Comparison of ENCODE assay signal across 24 cellular contexts in the genomic region with DNA sequence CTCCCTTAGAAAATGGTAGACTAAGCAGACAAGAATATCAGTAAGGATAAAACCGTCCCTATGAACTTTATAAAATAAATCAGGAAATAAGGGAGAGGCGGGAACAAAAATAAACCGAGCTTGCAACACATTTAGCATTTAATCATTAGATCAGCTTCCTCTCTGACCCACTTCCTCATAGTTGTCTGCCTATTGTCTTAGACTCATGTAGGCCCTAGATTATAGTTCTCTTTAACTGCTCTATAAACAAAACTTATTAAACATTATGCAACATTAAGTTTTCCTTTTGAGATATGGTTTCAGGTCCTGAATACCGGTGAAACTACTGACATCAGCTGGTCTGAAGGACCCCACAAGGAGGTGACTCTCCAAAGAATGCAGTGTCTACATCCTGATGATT. TPM values are rescaled to one million over a fixed set of nuclear protein-coding genes. Genes with fewer than 3 reads are reported as not detected.
DNase-seq lines count a peak whose midpoint lies in the region; ATAC-seq, FAIRE-seq and TF ChIP-seq lines count a peak whose summit lies in the region.
"Had no signal": no experiment of that assay in that cellular context is flagged by ENCODE, and none has a peak within 500 bp of the region (broad histone marks: within the 10 kb centered on the region; RNA-seq: fewer than 3 reads in every experiment).

No MANE protein-coding gene starts in this region.

- H3K9ac ChIP-seq in endothelial cell of umbilical vein (replicated peaks; ENCODE audit: extremely low read depth, insufficient read depth, low read length) = no peak overlapping the region

- H3K36me3 ChIP-seq in heart left ventricle (no peaks in the 10 kb centered on the region), right atrium auricular region (no peaks in the 10 kb centered on the region), OCI-LY7 (ENCODE audit: insufficient read depth, low read length) (no peaks in the 10 kb centered on the region), endothelial cell of umbilical vein (ENCODE audit: control insufficient read depth in 2 of 2, extremely low read depth in 1 of 2, insufficient read depth in 2 of 2, low read length in 2 of 2) (no peaks in the 10 kb centered on the region), upper lobe of left lung (no peaks in the 10 kb centered on the region)
- H3K36me3 ChIP-seq: esophagus muscularis mucosa, Peyer's patch, WERI-Rb-1 had no signal

- ATAC-seq in heart left ventricle = peak in 3 of 4 donors; percentile 62 to 79 (median 66)
- ATAC-seq in upper lobe of left lung (ENCODE audit: low FRiP score in 2 of 2) = peak; percentile 43 to 68
- ATAC-seq in HG03135 (IDR thresholded peaks at IDR 0.05; ENCODE audit: unreplicated experiment) = no peak
- no peak for ATAC-seq in GM19397 (IDR thresholded peaks at IDR 0.05; ENCODE audit: unreplicated experiment)
- ATAC-seq: A549; stimulated activated naive B cell treated with anti-CD40 and anti-IgM and Interleukin-4, amounts not matched to agents 10 μg/mL and 1 μg/mL and 100 μg/mL, for 72 hours had no signal

- TF ChIP-seq EP300 in upper lobe of left lung (IDR thresholded peaks at IDR 0.05) = peak in 1 of 4 donors; percentile 24

- TF ChIP-seq POLR2A in heart left ventricle (IDR thresholded peaks at IDR 0.05) (no peak), endothelial cell of umbilical vein (IDR thresholded peaks at IDR 0.05; ENCODE audit: low read depth, low read length) (no peak), upper lobe of left lung (IDR thresholded peaks at IDR 0.05) (no peak)

- BruUV-seq in OCI-LY7 (replicated peaks; lab: Mats Ljungman, UMichigan) (no TSS peak), endothelial cell of umbilical vein (replicated peaks; lab: Mats Ljungman, UMichigan) (no TSS peak)

- dilution Hi-C loops in endothelial cell of umbilical vein (cut with MboI; ENCODE audit: extremely low pct_ligation_motif_present, low sequenced_read_pairs) = no loop called here

- H3K27me3 ChIP-seq in heart left ventricle = no peaks in the 10 kb centered on the region
- no peaks in the 10 kb centered on the region for H3K27me3 ChIP-seq in right atrium auricular region
- H3K27me3 ChIP-seq in endothelial cell of umbilical vein (ENCODE audit: control insufficient read depth in 2 of 2, insufficient read depth in 2 of 2, low read length in 2 of 2) = no peaks in the 10 kb centered on the region
- H3K27me3 ChIP-seq in upper lobe of left lung = no peaks in the 10 kb centered on the region
- H3K27me3 ChIP-seq: esophagus muscularis mucosa, Peyer's patch had no signal

- H3K9me3 ChIP-seq in heart left ventricle (peaks cover 0 to 18% (median 2%) of the 10 kb centered on the region in 12 donors), right atrium auricular region (peaks cover 0 to 7% of the 10 kb centered on the region in 2 donors), OCI-LY7 (ENCODE audit: low read length) (no peaks in the 10 kb centered on the region), endothelial cell of umbilical vein (replicated peaks; ENCODE audit: control insufficient read depth, insufficient read depth, low read length) (no peaks in the 10 kb centered on the region), upper lobe of left lung (peaks cover 0 to 9% (median 4%) of the 10 kb centered on the region in 4 donors)
- H3K9me3 ChIP-seq: A549, esophagus muscularis mucosa, Peyer's patch had no signal

- CTCF ChIA-PET in OCI-LY7 (lab: Charles Lee; ENCODE audit: unreplicated experiment) = no interaction called here
- CTCF ChIA-PET in endothelial cell of umbilical vein (lab: Charles Lee) = interaction anchor here (0.8 to 1.2 kb wide), 3 partner anchors 15 to 359 kb away, joined by 3 to 5 read pairs (median 3); a partner anchor contains a TSS

- H3K4me3 ChIP-seq in heart left ventricle (no peak overlapping the region), right atrium auricular region (no peak overlapping the region), OCI-LY7 (ENCODE audit: low read depth, low read length, poor library complexity, severe bottlenecking) (no peak overlapping the region), endothelial cell of umbilical vein (replicated peaks in 1 of 3; ENCODE audit: insufficient read depth in 1 of 3, low read depth in 1 of 3, low read length in 3 of 3) (no peak overlapping the region), upper lobe of left lung (no peak overlapping the region)
- H3K4me3 ChIP-seq: A549, coronary artery, esophagus muscularis mucosa, Peyer's patch had no signal

- H3K4me1 ChIP-seq in heart left ventricle (no peaks in the 10 kb centered on the region), right atrium auricular region (no peaks in the 10 kb centered on the region), OCI-LY7 (ENCODE audit: insufficient read depth, low read length, poor library complexity, severe bottlenecking) (no peaks in the 10 kb centered on the region), endothelial cell of umbilical vein (ENCODE audit: control insufficient read depth, extremely low read depth, insufficient read depth, low read length) (peaks cover 16% of the 10 kb centered on the region), upper lobe of left lung (peaks cover 0 to 10% (median 7%) of the 10 kb centered on the region in 4 donors)
- H3K4me1 ChIP-seq: A549, esophagus muscularis mucosa, Peyer's patch had no signal

- H2AFZ ChIP-seq in OCI-LY7 (ENCODE audit: low read length) = peak overlapping the region; percentile 16; the same call in 1 of the 2 replicates
- H2AFZ ChIP-seq in endothelial cell of umbilical vein (ENCODE audit: low read depth, low read length) = no peak overlapping the region

- no peaks in the 10 kb centered on the region for H4K20me1 ChIP-seq in OCI-LY7 (ENCODE audit: insufficient read depth, low read length)
- H4K20me1 ChIP-seq in endothelial cell of umbilical vein (replicated peaks; ENCODE audit: control insufficient read depth, extremely low read depth, insufficient read depth, low read length) = no peaks in the 10 kb centered on the region

- DNase-seq in heart left ventricle (no peak), right atrium auricular region (ENCODE audit: low spot score) (no peak), OCI-LY7 (ENCODE audit: low spot score) (no peak), endothelial cell of umbilical vein (ENCODE audit: low read depth, low spot score) (peak; percentile 57), upper lobe of left lung (no peak), RKO (ENCODE audit: low spot score) (no peak)
- DNase-seq: activated CD4-positive, alpha-beta memory T cell treated with anti-CD3 and anti-CD28 coated beads for 36 hours; activated naive CD4-positive, alpha-beta T cell treated with anti-CD3 and anti-CD28 coated beads, Interleukin-2, amount 50 U/mL, for 16 hours; activated T-cell treated with anti-CD3 and anti-CD28 coated beads, Interleukin-2, amount 50 U/mL, for 1 hour; CD4-positive, alpha-beta memory T cell; DMS79 treated with DMSO at 0.1 percent for 48 hours; MM.1S; NCI-H2081; NCI-H526; Peyer's patch; stimulated activated naive B cell treated with anti-CD40 and anti-IgM and Interleukin-4, amounts not matched to agents 10 μg/mL and 1 μg/mL and 100 μg/mL, for 72 hours; trophoblast cell; WERI-Rb-1 had no signal

- H3K9me1 ChIP-seq in endothelial cell of umbilical vein (replicated peaks; ENCODE audit: control insufficient read depth, extremely low read depth, insufficient read depth, low read length) = no peaks in the 10 kb centered on the region

- H3K79me2 ChIP-seq in OCI-LY7 (ENCODE audit: insufficient read depth, low read depth, low read length) = no peaks in the 10 kb centered on the region
- H3K79me2 ChIP-seq in endothelial cell of umbilical vein (ENCODE audit: control insufficient read depth, insufficient read depth, low read length) = no peaks in the 10 kb centered on the region

- FAIRE-seq in endothelial cell of umbilical vein (lab: Jason Lieb, UNC) = no peak
- FAIRE-seq: A549, islet of Langerhans had no signal

- H3K9me2 ChIP-seq in OCI-LY7 (ENCODE audit: insufficient read depth, low read length) = no peaks in the 10 kb centered on the region; the same call in 1 of the 2 replicates

- TF ChIP-seq CTCF in heart left ventricle (IDR thresholded peaks at IDR 0.05) (no peak), right atrium auricular region (IDR thresholded peaks at IDR 0.05) (no peak), OCI-LY7 (conservative IDR thresholded peaks at IDR 0.05; ENCODE audit: low read length) (no peak), endothelial cell of umbilical vein (IDR thresholded peaks at IDR 0.05; ENCODE audit: extremely low read depth in 1 of 2, insufficient read depth in 1 of 2, low read depth in 1 of 2, low read length in 2 of 2) (no peak), upper lobe of left lung (IDR thresholded peaks at IDR 0.05) (no peak)

- POLR2A ChIA-PET in OCI-LY7 (lab: Charles Lee) = no interaction called here
- POLR2A ChIA-PET in endothelial cell of umbilical vein (lab: Charles Lee) = no interaction called here

- no peak overlapping the region for H3K4me2 ChIP-seq in OCI-LY7 (ENCODE audit: low read length)
- peak overlapping the region; percentile 54 for H3K4me2 ChIP-seq in endothelial cell of umbilical vein (ENCODE audit: insufficient read depth, low read length)
- H3K4me2 ChIP-seq: A549 had no signal

- 45 to 59% (median 52%) methylated on average over 4 of the region's 4 CpGs for WGBS in heart left ventricle, 4 donors
- 24 to 52% methylated on average over 4 of the region's 4 CpGs for WGBS in upper lobe of left lung, 2 donors

- intact Hi-C loops in heart left ventricle (cut with DNase I) (no loop called here), OCI-LY7 (cut with micrococcal nuclease; ENCODE audit: unreplicated experiment) (no loop called here), endothelial cell of umbilical vein (cut with micrococcal nuclease) (no loop called here)

- H3K27ac ChIP-seq in heart left ventricle = peak overlapping the region in 6 of 12 donors; percentile 11 to 74 (median 40)
- no peak overlapping the region for H3K27ac ChIP-seq in right atrium auricular region
- H3K27ac ChIP-seq in OCI-LY7 (ENCODE audit: low read depth, low read length, poor library complexity, severe bottlenecking) = no peak overlapping the region
- H3K27ac ChIP-seq in endothelial cell of umbilical vein (ENCODE audit: insufficient read depth, low read depth, low read length) = peak overlapping the region; percentile 66
- peak overlapping the region in 2 of 4 donors; percentile 37 to 60 for H3K27ac ChIP-seq in upper lobe of left lung
- H3K27ac ChIP-seq: A549, coronary artery, esophagus muscularis mucosa, Peyer's patch, WERI-Rb-1 had no signal

RNA-seq across cellular contexts. Expression of a gene that starts 15.8 kb away (rescaled TPM):
- 10 to 100 TPM in 3 of 9 donors, 1 to 10 TPM in 6; 4.5 to 16.8 (median 7.8) TPM for total RNA-seq in heart left ventricle
- polyA plus RNA-seq in heart left ventricle = 1 to 10 TPM; 4.5 to 9.7 TPM
- total RNA-seq in right atrium auricular region = 1 to 10 TPM; 6.0 to 8.3 TPM
- 3.9 and 5.9 TPM in 2 replicates for total RNA-seq in OCI-LY7 (2014; rRNA removed; shearing (Covaris generic))
- 11.4 and 15.3 TPM in 2 replicates for total RNA-seq in OCI-LY7 (2022)
- total RNA-seq in endothelial cell of umbilical vein = 24.3 and 30.4 TPM in 2 replicates
- polyA plus RNA-seq in endothelial cell of umbilical vein = 23.6 and 29.0 TPM in 2 replicates
- 19.4 and 22.3 TPM in 2 replicates for polyA plus RNA-seq in endothelial cell of umbilical vein (2011; cell fraction: cytosol; rRNA removed)
- polyA plus RNA-seq in endothelial cell of umbilical vein (2011; cell fraction: nucleus; rRNA removed) = 8.9 and 9.2 TPM in 2 replicates
- 17.0 and 23.7 TPM in 2 replicates for polyA plus RNA-seq in endothelial cell of umbilical vein (2012)
- 36.5 and 44.5 TPM in 2 replicates for polyA minus RNA-seq in endothelial cell of umbilical vein
- 16.2 TPM for polyA minus RNA-seq in endothelial cell of umbilical vein (2011; cell fraction: cytosol; rRNA and poly(A)+ RNA removed)
- 4.1 and 4.4 TPM in 2 replicates for polyA minus RNA-seq in endothelial cell of umbilical vein (2011; cell fraction: nucleus; rRNA and poly(A)+ RNA removed)
- total RNA-seq in upper lobe of left lung = 10 to 100 TPM in 4 of 6 donors, 1 to 10 TPM in 2; 7.2 to 21.4 (median 13.0) TPM

Comparison
In these comparisons a context has a peak if more than half of its experiments do, and no peak if none do; other contexts are left out.
1. ATAC-seq: peak in heart left ventricle (3 of 4) and upper lobe of left lung (2 of 2); none in HG03135 (single experiment) and GM19397 (single experiment).